In genomic region chr12:25689996-25690501, GRCh38 we compare ENCODE assay signal across 12 cellular contexts.
DNase-seq lines count a peak whose midpoint lies in the region; ATAC-seq, FAIRE-seq and TF ChIP-seq lines count a peak whose summit lies in the region.
"Had no signal": no experiment of that assay in that cellular context is flagged by ENCODE, and none has a peak within 500 bp of the region (broad histone marks: within the 10 kb centered on the region; RNA-seq: fewer than 3 reads in every experiment).

No MANE protein-coding gene starts in this region.

- no peak for TF ChIP-seq EP300 in transverse colon (IDR thresholded peaks at IDR 0.05; ENCODE audit: low read depth)

- FAIRE-seq in H54 (lab: Jason Lieb, UNC) = no peak

- H3K27me3 Mint-ChIP-seq in stimulated activated naive CD8-positive, alpha-beta T cell treated with anti-CD3 and anti-CD28 coated beads, Interleukin-15, amount 100 ng/mL, for 72 hours = no peaks in the 10 kb centered on the region
- H3K27me3 Mint-ChIP-seq: activated CD4-positive, alpha-beta T cell treated with anti-CD3 and anti-CD28 coated beads for 36 hours had no signal

- ATAC-seq in Right ventricle myocardium superior (ENCODE audit: poor library complexity) (peak; percentile 33), SK-N-SH treated with all-trans-retinoic acid at 6 μM for 48 hours (peak; percentile 84), GM21528 (IDR thresholded peaks at IDR 0.05; ENCODE audit: low FRiP score, unreplicated experiment) (no peak)
- ATAC-seq in stimulated activated naive CD8-positive, alpha-beta T cell treated with anti-CD3 and anti-CD28 coated beads, Interleukin-15, amount 100 ng/mL, for 72 hours = no peak
- ATAC-seq: activated CD4-positive, alpha-beta T cell treated with anti-CD3 and anti-CD28 coated beads for 36 hours had no signal

- H3K4me3 Mint-ChIP-seq in stimulated activated naive CD8-positive, alpha-beta T cell treated with anti-CD3 and anti-CD28 coated beads, Interleukin-15, amount 100 ng/mL, for 72 hours = no peak overlapping the region
- H3K4me3 Mint-ChIP-seq: activated CD4-positive, alpha-beta T cell treated with anti-CD3 and anti-CD28 coated beads for 36 hours; activated naive CD4-positive, alpha-beta T cell treated with anti-CD3 and anti-CD28 coated beads for 36 hours had no signal

- H3K27me3 ChIP-seq in hepatocyte (no peaks in the 10 kb centered on the region), transverse colon (no peaks in the 10 kb centered on the region)

- no peak for TF ChIP-seq POLR2A in transverse colon (IDR thresholded peaks at IDR 0.05)
- no peak for TF ChIP-seq POLR2A in H54 (IDR thresholded peaks at IDR 0.05; ENCODE audit: low read depth, low read length)

- H3K27ac Mint-ChIP-seq in stimulated activated naive CD8-positive, alpha-beta T cell treated with anti-CD3 and anti-CD28 coated beads, Interleukin-15, amount 100 ng/mL, for 72 hours = no peak overlapping the region
- H3K27ac Mint-ChIP-seq: activated CD4-positive, alpha-beta T cell treated with anti-CD3 and anti-CD28 coated beads for 36 hours; activated naive CD4-positive, alpha-beta T cell treated with anti-CD3 and anti-CD28 coated beads for 36 hours had no signal

- no peak overlapping the region for H3K27ac ChIP-seq in hepatocyte
- H3K27ac ChIP-seq in transverse colon = no peak overlapping the region
- H3K27ac ChIP-seq: skin epidermis had no signal

- H3K4me1 ChIP-seq in hepatocyte (ENCODE audit: insufficient read depth) = peaks cover 15% of the 10 kb centered on the region
- no peaks in the 10 kb centered on the region for H3K4me1 ChIP-seq in transverse colon

- intact Hi-C loops in Right ventricle myocardium superior (cut with DNase I) = no loop called here
- intact Hi-C loops in cardiac septum (cut with DNase I) = no loop called here
- intact Hi-C loops in transverse colon (cut with DNase I; ENCODE audit: low total_unique reads) = no loop called here

- H3K4me2 ChIP-seq in hepatocyte = no peak overlapping the region

- H3K79me2 ChIP-seq in hepatocyte = no peaks in the 10 kb centered on the region

- H3K9me2 ChIP-seq in hepatocyte (replicated peaks; ENCODE audit: insufficient read depth) = no peaks in the 10 kb centered on the region

- no peak for TF ChIP-seq CTCF in hepatocyte (IDR thresholded peaks at IDR 0.05; ENCODE audit: poor library complexity)
- TF ChIP-seq CTCF in transverse colon (IDR thresholded peaks at IDR 0.05) = no peak

- no peak overlapping the region for H3K4me3 ChIP-seq in hepatocyte
- no peak overlapping the region for H3K4me3 ChIP-seq in transverse colon
- H3K4me3 ChIP-seq: skin epidermis had no signal

- no peaks in the 10 kb centered on the region for H4K20me1 ChIP-seq in hepatocyte (ENCODE audit: insufficient read depth, poor library complexity, severe bottlenecking)

- H3K36me3 ChIP-seq in hepatocyte (replicated peaks; ENCODE audit: insufficient read depth, low read depth) (no peaks in the 10 kb centered on the region), transverse colon (no peaks in the 10 kb centered on the region)

- 62% methylated on average over 5 of the region's 5 CpGs for WGBS in hepatocyte (ENCODE audit: low lambda C conversion rate, missing lambda C conversion rate)
- WGBS in transverse colon (ENCODE audit: low coverage in 1 of 2), 2 donors = 52 to 70% methylated on average over 2 to 5 of the region's 5 CpGs

- H3K9me3 ChIP-seq in hepatocyte (ENCODE audit: low read depth) (no peaks in the 10 kb centered on the region), transverse colon (no peaks in the 10 kb centered on the region)

- in situ Hi-C loops in transverse colon (cut with MboI; ENCODE audit: low pct_ligation_motif_present in 1 of 4, low pct_unique_long_range_greater_than_20kb in 1 of 4, low sequenced_read_pairs in 3 of 4) = no loop called here

- no peaks in the 10 kb centered on the region for H3K4me1 Mint-ChIP-seq in stimulated activated naive CD8-positive, alpha-beta T cell treated with anti-CD3 and anti-CD28 coated beads, Interleukin-15, amount 100 ng/mL, for 72 hours
- H3K4me1 Mint-ChIP-seq: activated CD4-positive, alpha-beta T cell treated with anti-CD3 and anti-CD28 coated beads for 36 hours had no signal

- peaks cover 0 to 7% of the 10 kb centered on the region in 2 donors for H3K9me3 Mint-ChIP-seq in stimulated activated naive CD8-positive, alpha-beta T cell treated with anti-CD3 and anti-CD28 coated beads, Interleukin-15, amount 100 ng/mL, for 72 hours
- H3K9me3 Mint-ChIP-seq: activated naive CD4-positive, alpha-beta T cell treated with anti-CD3 and anti-CD28 coated beads for 36 hours had no signal

- H2AFZ ChIP-seq in hepatocyte = no peak overlapping the region

- DNase-seq in Right ventricle myocardium superior (peak; percentile 60), cardiac septum (ENCODE audit: low spot score) (no peak), hepatocyte (ENCODE audit: low spot score) (peak; percentile 48), transverse colon (peak; percentile 39), H54 (ENCODE audit: insufficient read length, low spot score) (no peak)
- no peak for DNase-seq in stimulated activated naive CD8-positive, alpha-beta T cell treated with anti-CD3 and anti-CD28 coated beads, Interleukin-15, amount 100 ng/mL, for 72 hours
- DNase-seq: activated CD4-positive, alpha-beta T cell treated with anti-CD3 and anti-CD28 coated beads for 36 hours; activated naive CD4-positive, alpha-beta T cell treated with anti-CD3 and anti-CD28 coated beads for 36 hours; kidney glomerular epithelial cell had no signal

TF ChIP-seq in SK-N-SH treated with all-trans-retinoic acid at 6 μM for 48 hours, 23 proteins besides CTCF, POLR2A, EP300 and RAD21:
- TF ChIP-seq PPARA (CRISPR knock-in tag; IDR thresholded peaks at IDR 0.05; ENCODE audit: borderline replicate concordance) (no peak), SNAI2 (CRISPR knock-in tag; IDR thresholded peaks at IDR 0.05) (no peak), GLIS3 (CRISPR knock-in tag; IDR thresholded peaks at IDR 0.05) (no peak), TCF4 (CRISPR knock-in tag; IDR thresholded peaks at IDR 0.05; ENCODE audit: borderline replicate concordance) (peak; percentile 52; the same call in 1 of the 2 replicates), OSR1 (CRISPR knock-in tag; IDR thresholded peaks at IDR 0.05) (no peak), ZFP30 (CRISPR knock-in tag; IDR thresholded peaks at IDR 0.05) (no peak), ZNF8 (CRISPR knock-in tag; IDR thresholded peaks at IDR 0.05) (0 out of 2 replicates have a peak, but pooled peaks have one; percentile 8), TSHZ2 (CRISPR knock-in tag; IDR thresholded peaks at IDR 0.05) (peak; percentile 73; the same call in 1 of the 2 replicates), CSDC2 (CRISPR knock-in tag; IDR thresholded peaks at IDR 0.05) (no peak)

Comparison
In these comparisons a context has a peak if more than half of its experiments do, and no peak if none do; other contexts are left out.
1. DNase-seq: peak in Right ventricle myocardium superior (single experiment), hepatocyte (single experiment) and transverse colon (single experiment); none in cardiac septum (single experiment), H54 (single experiment) and stimulated activated naive CD8-positive, alpha-beta T cell treated with anti-CD3 and anti-CD28 coated beads, Interleukin-15, amount 100 ng/mL, for 72 hours (0 of 2).
2. ATAC-seq: peak in Right ventricle myocardium superior (single experiment) and SK-N-SH treated with all-trans-retinoic acid at 6 μM for 48 hours (single experiment); none in GM21528 (single experiment) and stimulated activated naive CD8-positive, alpha-beta T cell treated with anti-CD3 and anti-CD28 coated beads, Interleukin-15, amount 100 ng/mL, for 72 hours (single experiment).